In the genomic region with DNA sequence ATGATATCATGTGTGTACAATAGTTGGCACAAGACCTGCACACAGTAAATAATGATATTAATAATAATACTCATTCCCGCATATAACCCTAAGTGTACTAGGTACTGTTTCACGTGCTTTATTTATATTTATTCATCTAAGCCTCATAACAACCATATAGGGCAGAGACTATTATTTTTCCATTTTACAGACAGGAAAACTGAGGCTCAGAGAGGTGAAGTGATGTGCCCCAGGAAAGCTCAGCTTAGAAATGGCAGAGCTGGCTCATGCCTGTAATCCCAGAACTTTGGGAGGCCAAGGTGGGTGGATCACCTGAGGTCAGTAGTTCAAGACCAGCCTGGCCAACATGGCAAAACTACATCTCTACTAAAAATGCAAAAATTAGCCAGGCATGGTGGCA, we compare ENCODE assay signal across 36 cellular contexts. TPM values are rescaled to one million over a fixed set of nuclear protein-coding genes. Genes with fewer than 3 reads are reported as not detected.
"Had no signal": no experiment of that assay in that cellular context is flagged by ENCODE, and none has a peak within 500 bp of the region (broad histone marks: within the 10 kb centered on the region; RNA-seq: fewer than 3 reads in every experiment).

No MANE protein-coding gene starts in this region.

- H3K4me3 ChIP-seq: MG63 had no signal

- DNase-seq: Karpas-422, Kasumi-1, MG63, MM.1S, MV-4-11, NCI-H1048, NCI-H1092, NCI-H1092 treated with DMSO at 0.1 percent for 48 hours, NCI-H1105, NCI-H1105 treated with DMSO at 0.1 percent for 48 hours, NCI-H1417, NCI-H1417 treated with DMSO at 0.1 percent for 48 hours, NCI-H1436, NCI-H1436 treated with DMSO at 0.1 percent for 48 hours, NCI-H146, NCI-H1694, NCI-H1694 treated with DMSO at 0.1 percent for 48 hours, NCI-H187, NCI-H187 treated with DMSO at 0.1 percent for 48 hours, NCI-H1930, NCI-H2029, NCI-H2029 treated with DMSO at 0.1 percent for 48 hours, NCI-H2081, NCI-H2081 treated with DMSO at 0.1 percent for 48 hours, NCI-H2107, NCI-H2171, NCI-H2171 treated with DMSO at 0.1 percent for 48 hours, NCI-H2227 treated with DMSO at 0.1 percent for 48 hours, NCI-H226, NCI-H345, NCI-H446, NCI-H446 treated with DMSO at 0.1 percent for 48 hours, NCI-H510A, NCI-H510A treated with DMSO at 0.1 percent for 48 hours, NCI-H524 had no signal

- H3K9me3 ChIP-seq: MG63 had no signal

- H3K27me3 ChIP-seq: MG63 had no signal

- H3K36me3 ChIP-seq: MG63 had no signal

RNA-seq across cellular contexts. Expression of a gene that starts 13.6 kb away (rescaled TPM):
- total RNA-seq: MCF 10A had no signal
